ENCODE assay signal across 1 cellular context in the genomic region with DNA sequence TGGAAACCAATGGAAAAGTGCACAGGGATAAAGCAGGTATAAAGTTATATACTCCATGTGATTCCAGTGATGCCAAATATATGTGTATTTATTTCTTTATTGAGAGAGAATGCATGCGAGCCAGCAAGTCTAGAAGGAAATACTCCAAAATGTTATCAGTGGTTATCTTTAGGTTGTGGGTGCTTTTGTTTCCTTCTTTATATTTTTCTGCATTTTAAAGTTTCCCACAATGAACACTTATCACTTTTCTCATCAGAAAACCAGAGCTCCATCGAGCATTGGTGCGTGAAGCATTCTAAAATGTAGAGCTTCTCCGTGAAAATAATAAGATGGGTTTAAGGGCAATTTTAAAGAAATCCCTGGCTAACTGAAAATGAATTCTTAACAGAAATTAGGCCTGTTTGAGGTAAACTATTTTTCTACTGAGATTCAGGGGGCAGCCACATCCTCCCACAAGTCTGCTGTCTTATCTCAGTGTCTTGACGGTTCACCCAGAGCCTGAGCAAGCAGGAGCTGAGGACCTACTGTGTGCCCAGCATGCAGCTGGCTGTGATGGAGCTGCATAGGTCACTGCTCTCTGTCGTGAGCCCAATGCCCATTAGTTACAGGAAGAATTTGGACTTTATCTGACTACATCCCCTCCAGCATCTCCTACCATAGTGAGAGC.
TF ChIP-seq lines count a peak whose summit lies in the region.

No MANE protein-coding gene starts in this region.

TF ChIP-seq in H1, 55 proteins besides CTCF, POLR2A, EP300 and RAD21:
- TF ChIP-seq, protein P1, sequence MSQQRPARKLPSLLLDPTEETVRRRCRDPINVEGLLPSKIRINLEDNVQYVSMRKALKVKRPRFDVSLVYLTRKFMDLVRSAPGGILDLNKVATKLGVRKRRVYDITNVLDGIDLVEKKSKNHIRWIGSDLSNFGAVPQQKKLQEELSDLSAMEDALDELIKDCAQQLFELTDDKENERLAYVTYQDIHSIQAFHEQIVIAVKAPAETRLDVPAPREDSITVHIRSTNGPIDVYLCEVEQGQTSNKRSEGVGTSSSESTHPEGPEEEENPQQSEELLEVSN (IDR thresholded peaks at IDR 0.05) = no peak
